In the genomic region with DNA sequence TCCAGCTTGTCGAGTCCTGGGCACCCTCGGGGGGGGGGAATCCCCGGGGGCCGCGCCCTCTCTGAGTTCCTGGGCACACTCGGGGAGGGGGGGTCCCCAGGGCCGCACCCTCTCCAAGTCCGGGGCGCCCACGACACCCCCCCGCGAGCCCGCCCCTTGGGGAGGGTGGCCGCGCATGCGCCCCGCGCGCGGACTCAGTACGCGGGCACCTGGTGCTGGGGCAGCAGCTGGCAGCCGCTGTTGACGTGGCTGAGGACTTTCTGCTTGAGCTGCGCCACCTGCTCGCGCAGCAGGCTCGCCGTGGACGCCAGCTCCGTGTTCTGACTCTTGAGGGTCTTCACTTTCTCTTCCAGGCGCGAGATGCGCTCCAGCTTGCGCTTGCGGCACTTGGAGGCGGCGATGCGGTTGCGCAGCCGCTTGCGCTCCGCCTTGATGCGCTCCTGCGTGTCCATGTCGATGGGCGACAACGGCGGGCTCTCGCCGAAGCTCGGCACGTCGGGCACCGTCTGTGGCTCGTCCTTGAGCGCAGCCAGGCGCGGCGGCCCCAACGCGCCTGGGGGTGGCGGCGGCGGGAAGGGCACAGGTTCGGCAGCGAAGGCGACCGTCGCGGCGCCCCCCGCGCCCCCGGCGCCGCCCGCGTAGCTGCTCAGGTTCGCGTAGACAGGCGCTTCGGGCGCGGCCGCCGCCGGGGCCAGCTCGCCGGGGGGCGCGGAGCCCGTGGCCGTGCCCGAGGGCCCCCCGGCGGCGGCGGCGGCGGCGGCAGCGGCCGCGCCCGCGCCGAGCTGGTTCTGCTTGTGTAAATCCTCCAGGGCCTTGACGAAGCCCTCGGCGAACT, we compare ENCODE assay signal across 8 cellular contexts. TPM values are rescaled to one million over a fixed set of nuclear protein-coding genes. Genes with fewer than 3 reads are reported as not detected.
DNase-seq lines count a peak whose midpoint lies in the region; ATAC-seq and TF ChIP-seq lines count a peak whose summit lies in the region.

No MANE protein-coding gene starts in this region.

- no peaks in the 10 kb centered on the region for H3K9me3 ChIP-seq in OCI-LY1 (ENCODE audit: low read length)
- no peaks in the 10 kb centered on the region for H3K9me3 ChIP-seq in muscle layer of colon (ENCODE audit: low read length)

- H3K4me3 ChIP-seq in OCI-LY1 (ENCODE audit: low read depth, low read length, poor library complexity, severe bottlenecking) = peak overlapping the region; percentile 68
- H3K4me3 ChIP-seq in muscle layer of colon (ENCODE audit: low read depth in 1 of 2, low read length in 2 of 2) = peak overlapping the region; percentile 83 to 99

- peak; percentile 58 for ATAC-seq in esophagus mucosa

- no peaks in the 10 kb centered on the region for H4K20me1 ChIP-seq in OCI-LY1 (ENCODE audit: insufficient read depth, low read length)

- H3K27ac ChIP-seq in OCI-LY1 (ENCODE audit: low read depth, low read length, poor library complexity, severe bottlenecking) (peak overlapping the region; percentile 88), muscle layer of colon (ENCODE audit: low read depth, low read length) (peak overlapping the region; percentile 100)

- no peaks in the 10 kb centered on the region for H3K9me2 ChIP-seq in OCI-LY1 (ENCODE audit: low read depth, low read length)

- no peaks in the 10 kb centered on the region for H3K79me2 ChIP-seq in OCI-LY1 (ENCODE audit: insufficient read depth, low read length)

- H3F3A ChIP-seq in OCI-LY1 (ENCODE audit: insufficient read depth, low read length) = no peaks in the 10 kb centered on the region

- H3K27me3 ChIP-seq in OCI-LY1 (ENCODE audit: insufficient read depth, low read length) (no peaks in the 10 kb centered on the region), muscle layer of colon (ENCODE audit: control insufficient read depth in 1 of 2, insufficient read depth in 2 of 2, low read length in 2 of 2) (no peaks in the 10 kb centered on the region)

- peaks cover 5% of the 10 kb centered on the region; the same call in 1 of the 2 replicates for H3K36me3 ChIP-seq in OCI-LY1 (ENCODE audit: insufficient read depth, low read length)
- H3K36me3 ChIP-seq in muscle layer of colon (ENCODE audit: insufficient read depth, low read length) = peaks cover 16% of the 10 kb centered on the region

- peak overlapping the region; percentile 76 for H3K9ac ChIP-seq in OCI-LY1 (ENCODE audit: low read length)
- peak overlapping the region; percentile 98 for H3K9ac ChIP-seq in muscle layer of colon (ENCODE audit: low read length)

- peaks cover 20% of the 10 kb centered on the region for H3K4me1 ChIP-seq in OCI-LY1 (ENCODE audit: insufficient read depth, low read length, severe bottlenecking)
- peaks cover 40% of the 10 kb centered on the region for H3K4me1 ChIP-seq in muscle layer of colon (ENCODE audit: insufficient read depth, low read length)

- peak overlapping the region; percentile 71 for H3K4me2 ChIP-seq in OCI-LY1 (ENCODE audit: low read length)

- no peak overlapping the region for H2AFZ ChIP-seq in OCI-LY1 (ENCODE audit: low read length)

- DNase-seq in SKM-1 treated with dmso at 0.1 percent for 144 hours (lab: John Stamatoyannopoulos, UW; ENCODE audit: unreplicated experiment) = peak; percentile 56
- no peak for DNase-seq in SKM-1 (lab: John Stamatoyannopoulos, UW; ENCODE audit: unreplicated experiment)
- DNase-seq in HK-2 (ENCODE audit: unreplicated experiment) = peak; percentile 57
- peak; percentile 74 to 82 for DNase-seq in activated T-cell treated with anti-CD3 and anti-CD28 coated beads, Interleukin-2, amount 50 U/mL, for 48 hours
- DNase-seq in stimulated activated naive CD4-positive, alpha-beta T cell (lab: John Stamatoyannopoulos, UW) = peak; percentile 65 to 96 (median 80)

- TF ChIP-seq CTCF in OCI-LY1 (IDR thresholded peaks at IDR 0.05; ENCODE audit: low read length) = no peak

RNA-seq across cellular contexts. Expression of a gene that starts 1.0 kb away (rescaled TPM):
- 61.5 TPM for total RNA-seq in esophagus mucosa

RNA-seq across cellular contexts. Expression of a gene that starts 6.2 kb away (rescaled TPM):
- total RNA-seq in esophagus mucosa = 0.56 TPM

RNA-seq across cellular contexts. Expression of a gene that starts 42.4 kb away (rescaled TPM):
- total RNA-seq in esophagus mucosa = 85.0 TPM

RNA-seq across cellular contexts. Expression of a gene that starts 54.2 kb away (rescaled TPM):
- total RNA-seq in esophagus mucosa = 0.16 TPM

RNA-seq across cellular contexts. Expression of a gene that starts 59.9 kb away (rescaled TPM):
- total RNA-seq in esophagus mucosa = 5.5 TPM
